Comparison of ENCODE assay signal across 8 cellular contexts in genomic region chr15:40511472-40512133, GRCh38. TPM values are rescaled to one million over a fixed set of nuclear protein-coding genes. Genes with fewer than 3 reads are reported as not detected.
DNase-seq lines count a peak whose midpoint lies in the region; ATAC-seq and TF ChIP-seq lines count a peak whose summit lies in the region.

No MANE protein-coding gene starts in this region.

- H3K4me1 Mint-ChIP-seq in MCF 10A (ENCODE audit: insufficient read depth, unreplicated experiment), result peaks cover 9% of the 10 kb centered on the region

- TF ChIP-seq CTCF in OCI-LY1 (IDR thresholded peaks at IDR 0.05; ENCODE audit: low read length) (no peak), MCF 10A (IDR thresholded peaks at IDR 0.05; ENCODE audit: unreplicated experiment) (no peak), gastrocnemius medialis (IDR thresholded peaks at IDR 0.05 in 4 of 5, conservative IDR thresholded peaks at IDR 0.05 in 1 of 5) (no peak)

- no peaks in the 10 kb centered on the region for H3K9me3 Mint-ChIP-seq in MCF 10A (ENCODE audit: unreplicated experiment)

- H3K4me2 ChIP-seq in OCI-LY1 (ENCODE audit: low read length), result peak overlapping the region; percentile 74

- CTCF ChIA-PET in MCF 10A (lab: Yijun Ruan, JAX), result no interaction called here

- H3K36me3 ChIP-seq in OCI-LY1 (ENCODE audit: insufficient read depth, low read length) (no peaks in the 10 kb centered on the region), gastrocnemius medialis (no peaks in the 10 kb centered on the region)

- no peaks in the 10 kb centered on the region for H3K36me3 Mint-ChIP-seq in MCF 10A (ENCODE audit: insufficient read depth, unreplicated experiment)

- in situ Hi-C loops in gastrocnemius medialis (cut with MboI; ENCODE audit: low sequenced_read_pairs in 4 of 4), result loop anchor here in 3 of 4 donors (10.0 to 25.0 kb wide), 3 partner anchors 63 to 376 kb away; partner anchors contain the start of genes RAD51 (in 1 of the 3) and VPS18 (in 1 of the 3)

- no peaks in the 10 kb centered on the region for H3K9me2 ChIP-seq in OCI-LY1 (ENCODE audit: low read depth, low read length)

- no peak overlapping the region; the same call in 1 of the 2 replicates for H3K9ac ChIP-seq in OCI-LY1 (ENCODE audit: low read length)

- no peak for TF ChIP-seq POLR2A in gastrocnemius medialis (IDR thresholded peaks at IDR 0.05)

- peaks cover 19% of the 10 kb centered on the region for H3K4me1 ChIP-seq in OCI-LY1 (ENCODE audit: insufficient read depth, low read length, severe bottlenecking)
- peaks cover 6 to 19% of the 10 kb centered on the region in 2 donors for H3K4me1 ChIP-seq in gastrocnemius medialis

- ATAC-seq in GM21447 (IDR thresholded peaks at IDR 0.05; ENCODE audit: unreplicated experiment) (peak; percentile 35), gastrocnemius medialis (peak; percentile 71 to 74), HG03457 (IDR thresholded peaks at IDR 0.05; ENCODE audit: unreplicated experiment) (no peak)

- intact Hi-C loops in MCF 10A (cut with micrococcal nuclease) (no loop called here), gastrocnemius medialis (cut with DNase I; ENCODE audit: low total_unique reads) (no loop called here)

- H3K27ac Mint-ChIP-seq in MCF 10A (ENCODE audit: low read depth, unreplicated experiment), result no peak overlapping the region

- no peaks in the 10 kb centered on the region for H4K20me1 ChIP-seq in OCI-LY1 (ENCODE audit: insufficient read depth, low read length)

- H3K27ac ChIP-seq in OCI-LY1 (ENCODE audit: low read depth, low read length, poor library complexity, severe bottlenecking) (no peak overlapping the region), gastrocnemius medialis (peak overlapping the region; percentile 68 to 81 (median 74))

- peak overlapping the region; percentile 54 for H3K4me3 ChIP-seq in OCI-LY1 (ENCODE audit: low read depth, low read length, poor library complexity, severe bottlenecking)
- peak overlapping the region; percentile 55 for H3K4me3 ChIP-seq in iPS-18c (ENCODE audit: insufficient read depth, low read depth, low read length)
- peak overlapping the region; percentile 63 to 73 (median 69) for H3K4me3 ChIP-seq in gastrocnemius medialis

- no peak overlapping the region for H2AFZ ChIP-seq in OCI-LY1 (ENCODE audit: low read length)

- H3K4me3 Mint-ChIP-seq in MCF 10A (ENCODE audit: unreplicated experiment), result peak overlapping the region; percentile 67

- H3K27me3 ChIP-seq in OCI-LY1 (ENCODE audit: insufficient read depth, low read length) (no peaks in the 10 kb centered on the region; the same call in 1 of the 2 replicates), gastrocnemius medialis (no peaks in the 10 kb centered on the region)

- DNase-seq in EH (ENCODE audit: low read depth), result peak; percentile 57
- DNase-seq in MCF 10A (ENCODE audit: unreplicated experiment), result peak; percentile 48
- peak; percentile 39 to 72 for DNase-seq in gastrocnemius medialis
- no peak for DNase-seq in NCI-H2196 (lab: John Stamatoyannopoulos, UW; ENCODE audit: unreplicated experiment)

- no peaks in the 10 kb centered on the region for H3K79me2 ChIP-seq in OCI-LY1 (ENCODE audit: insufficient read depth, low read length)

- no TSS peak for BruUV-seq in MCF 10A (replicated peaks; lab: Mats Ljungman, UMichigan)

- no peaks in the 10 kb centered on the region for H3F3A ChIP-seq in OCI-LY1 (ENCODE audit: insufficient read depth, low read length)

- H3K27me3 Mint-ChIP-seq in MCF 10A (ENCODE audit: insufficient read depth, unreplicated experiment), result no peaks in the 10 kb centered on the region

- H3K9me3 ChIP-seq in OCI-LY1 (ENCODE audit: low read length), result no peaks in the 10 kb centered on the region
- peaks cover 2% of the 10 kb centered on the region for H3K9me3 ChIP-seq in iPS-18c (ENCODE audit: control insufficient read depth, insufficient read depth, low read length)
- no peaks in the 10 kb centered on the region for H3K9me3 ChIP-seq in gastrocnemius medialis

- POLR2A ChIA-PET in MCF 10A (lab: Yijun Ruan, JAX), result interaction anchor here (0.6 kb wide), 1 partner anchor 361 kb away, joined by 4 read pairs; no protein-coding TSS in a partner anchor

RNA-seq across cellular contexts. Expression of gene CHST14, which starts 40.8 kb away (rescaled TPM):
- total RNA-seq in MCF 10A (2022) (5.8 and 7.3 TPM in 2 replicates), gastrocnemius medialis (1 to 10 TPM; 3.0 to 5.2 (median 3.9) TPM)

RNA-seq across cellular contexts. Expression of gene CCDC32, which starts 53.2 kb away (rescaled TPM):
- 17.9 and 18.1 TPM in 2 replicates for total RNA-seq in MCF 10A (2022)
- total RNA-seq in gastrocnemius medialis, result 10 to 100 TPM; 11.9 to 24.2 (median 17.2) TPM

RNA-seq across cellular contexts. Expression of gene RPUSD2, which starts 57.5 kb away (rescaled TPM):
- total RNA-seq in MCF 10A (2022) (13.4 and 13.9 TPM in 2 replicates), gastrocnemius medialis (1 to 10 TPM; 4.5 to 9.1 (median 6.5) TPM)
